In genomic region chr7:75531359-75531821, GRCh38 we compare ENCODE assay signal across 16 cellular contexts. TPM values are rescaled to one million over a fixed set of nuclear protein-coding genes. Genes with fewer than 3 reads are reported as not detected.
DNase-seq lines count a peak whose midpoint lies in the region; ATAC-seq and TF ChIP-seq lines count a peak whose summit lies in the region.
"Had no signal": no experiment of that assay in that cellular context is flagged by ENCODE, and none has a peak within 500 bp of the region (broad histone marks: within the 10 kb centered on the region; RNA-seq: fewer than 3 reads in every experiment).

No MANE protein-coding gene starts in this region.

- peaks cover 2% of the 10 kb centered on the region; the same call in 1 of the 2 replicates for H3K36me3 ChIP-seq in SJCRH30

- no peak overlapping the region for H3K4me3 Mint-ChIP-seq in activated CD8-positive, alpha-beta memory T cell treated with anti-CD3 and anti-CD28 coated beads, Interleukin-2, amount 10 ng/mL, durations not matched to agents 7 days and 5 days
- H3K4me3 Mint-ChIP-seq in type B pancreatic cell: peak overlapping the region; percentile 9
- H3K4me3 Mint-ChIP-seq: activated CD4-positive, alpha-beta T cell treated with anti-CD3 and anti-CD28 coated beads for 36 hours had no signal

- ATAC-seq in activated CD8-positive, alpha-beta memory T cell treated with anti-CD3 and anti-CD28 coated beads, Interleukin-2, amount 10 ng/mL, durations not matched to agents 7 days and 5 days: no peak
- ATAC-seq in HG02884 (IDR thresholded peaks at IDR 0.05; ENCODE audit: unreplicated experiment): no peak
- ATAC-seq: activated CD4-positive, alpha-beta T cell treated with anti-CD3 and anti-CD28 coated beads for 36 hours had no signal

- no peaks in the 10 kb centered on the region for H3K9me3 ChIP-seq in SJCRH30 (replicated peaks)
- H3K9me3 ChIP-seq: esophagus muscularis mucosa had no signal

- H3K36me3 Mint-ChIP-seq in activated CD8-positive, alpha-beta memory T cell treated with anti-CD3 and anti-CD28 coated beads, Interleukin-2, amount 10 ng/mL, durations not matched to agents 7 days and 5 days: no peaks in the 10 kb centered on the region
- no peaks in the 10 kb centered on the region for H3K36me3 Mint-ChIP-seq in type B pancreatic cell

- H3K27me3 Mint-ChIP-seq in activated CD8-positive, alpha-beta memory T cell treated with anti-CD3 and anti-CD28 coated beads, Interleukin-2, amount 10 ng/mL, durations not matched to agents 7 days and 5 days: no peaks in the 10 kb centered on the region
- H3K27me3 Mint-ChIP-seq in type B pancreatic cell: no peaks in the 10 kb centered on the region
- H3K27me3 Mint-ChIP-seq: activated CD4-positive, alpha-beta T cell treated with anti-CD3 and anti-CD28 coated beads for 36 hours had no signal

- H3K4me1 Mint-ChIP-seq in activated CD8-positive, alpha-beta memory T cell treated with anti-CD3 and anti-CD28 coated beads, Interleukin-2, amount 10 ng/mL, durations not matched to agents 7 days and 5 days: peaks cover 18% of the 10 kb centered on the region
- H3K4me1 Mint-ChIP-seq in type B pancreatic cell (ENCODE audit: unreplicated experiment): peaks cover 4% of the 10 kb centered on the region

- no peak overlapping the region for H3K4me3 ChIP-seq in SJCRH30
- H3K4me3 ChIP-seq: esophagus muscularis mucosa had no signal

- no peak overlapping the region for H3K27ac ChIP-seq in SJCRH30
- H3K27ac ChIP-seq: esophagus muscularis mucosa had no signal

- H3K27ac Mint-ChIP-seq in activated CD8-positive, alpha-beta memory T cell treated with anti-CD3 and anti-CD28 coated beads, Interleukin-2, amount 10 ng/mL, durations not matched to agents 7 days and 5 days: no peak overlapping the region
- H3K27ac Mint-ChIP-seq in type B pancreatic cell: peak overlapping the region; percentile 27
- H3K27ac Mint-ChIP-seq: activated CD4-positive, alpha-beta T cell treated with anti-CD3 and anti-CD28 coated beads for 36 hours had no signal

- peaks cover 17% of the 10 kb centered on the region for H3K4me1 ChIP-seq in SJCRH30

- TF ChIP-seq CTCF in type B pancreatic cell (conservative IDR thresholded peaks at IDR 0.05): no peak

- DNase-seq in activated CD8-positive, alpha-beta memory T cell treated with anti-CD3 and anti-CD28 coated beads, Interleukin-2, amount 10 ng/mL, durations not matched to agents 7 days and 5 days: peak; percentile 5
- no peak for DNase-seq in activated CD8-positive, alpha-beta memory T cell treated with anti-CD3 and anti-CD28 coated beads, Interleukin-2, amount 50 U/mL, for 48 hours
- DNase-seq in SJCRH30: peak; percentile 72 to 81
- DNase-seq in iPS DF 4.7 (ENCODE audit: extremely low read depth, low spot score): peak; percentile 28
- peak; percentile 24 for DNase-seq in type B pancreatic cell (ENCODE audit: extremely low spot score, unreplicated experiment)
- no peak for DNase-seq in NCI-H2227 treated with DMSO at 0.1 percent for 48 hours (lab: John Stamatoyannopoulos, UW)
- no peak for DNase-seq in SW 1271 (lab: John Stamatoyannopoulos, UW)
- DNase-seq: activated CD4-positive, alpha-beta T cell treated with anti-CD3 and anti-CD28 coated beads for 36 hours; activated gamma-delta T cell; GDM1; NCI-H1092; NCI-H526 treated with DMSO at 0.1 percent for 48 hours had no signal

- no peaks in the 10 kb centered on the region for H3K9me3 Mint-ChIP-seq in activated CD8-positive, alpha-beta memory T cell treated with anti-CD3 and anti-CD28 coated beads, Interleukin-2, amount 10 ng/mL, durations not matched to agents 7 days and 5 days (ENCODE audit: low read depth)
- no peaks in the 10 kb centered on the region for H3K9me3 Mint-ChIP-seq in type B pancreatic cell

- H3K27me3 ChIP-seq in SJCRH30: no peaks in the 10 kb centered on the region
- H3K27me3 ChIP-seq: esophagus muscularis mucosa had no signal

- CTCF ChIA-PET in activated CD8-positive, alpha-beta memory T cell treated with anti-CD3 and anti-CD28 coated beads, Interleukin-2, amount 10 ng/mL, durations not matched to agents 7 days and 5 days (lab: Charles Lee): interaction anchor here (0.5 to 0.7 kb wide), 2 partner anchors 94 to 509 kb away, joined by 3 read pairs; no protein-coding TSS in a partner anchor

RNA-seq across cellular contexts. Expression of gene SPDYE5, which starts 39.3 kb away (rescaled TPM):
- total RNA-seq in activated CD8-positive, alpha-beta memory T cell treated with anti-CD3 and anti-CD28 coated beads, Interleukin-2, amount 10 ng/mL, durations not matched to agents 7 days and 5 days: under 1 TPM in 1 of 2 experiments, not detected in 1; 0.15 TPM
- not detected in 2 replicates for total RNA-seq in SJCRH30 (2014; rRNA removed; shearing (Covaris generic))
- not detected in 2 replicates for total RNA-seq in type B pancreatic cell (ENCODE audit: low replicate concordance)
- total RNA-seq: activated CD4-positive, alpha-beta T cell treated with anti-CD3 and anti-CD28 coated beads for 36 hours; cardiac septum; esophagus muscularis mucosa; urinary bladder had no signal

RNA-seq across cellular contexts. Expression of gene POM121C, which starts 45.3 kb away (rescaled TPM):
- 10 to 100 TPM; 73.3 to 73.6 TPM for total RNA-seq in activated CD8-positive, alpha-beta memory T cell treated with anti-CD3 and anti-CD28 coated beads, Interleukin-2, amount 10 ng/mL, durations not matched to agents 7 days and 5 days
- 15.4 and 18.5 TPM in 2 replicates for total RNA-seq in SJCRH30 (2014; rRNA removed; shearing (Covaris generic))
- total RNA-seq in type B pancreatic cell (ENCODE audit: low replicate concordance): 44.9 and 65.6 TPM in 2 replicates

Comparison
In these comparisons a context has a peak if more than half of its experiments do, and no peak if none do; other contexts are left out.
1. DNase-seq: peak in activated CD8-positive, alpha-beta memory T cell treated with anti-CD3 and anti-CD28 coated beads, Interleukin-2, amount 10 ng/mL, durations not matched to agents 7 days and 5 days (single experiment), SJCRH30 (2 of 2), iPS DF 4.7 (single experiment) and type B pancreatic cell (single experiment); none in activated CD8-positive, alpha-beta memory T cell treated with anti-CD3 and anti-CD28 coated beads, Interleukin-2, amount 50 U/mL, for 48 hours (single experiment), NCI-H2227 treated with DMSO at 0.1 percent for 48 hours (single experiment) and SW 1271 (0 of 2).